8 cellular contexts compared by ENCODE assay signal in genomic region chr4:185394568-185395254, GRCh38. TPM values are rescaled to one million over a fixed set of nuclear protein-coding genes. Genes with fewer than 3 reads are reported as not detected.
A peak's percentile ranks its signal among the peaks of the same experiment; 100 is the strongest.
DNase-seq lines count a peak whose midpoint lies in the region; ATAC-seq and TF ChIP-seq lines count a peak whose summit lies in the region.

No MANE protein-coding gene starts in this region.

- H3K4me3 Mint-ChIP-seq in activated T-cell treated with anti-CD3 and anti-CD28 coated beads, Interleukin-2, amount 50 U/mL, for 24 hours = peak overlapping the region; percentile 87
- H3K4me3 Mint-ChIP-seq in activated CD8-positive, alpha-beta T cell treated with anti-CD3 and anti-CD28 coated beads for 36 hours = peak overlapping the region; percentile 94

- CTCF ChIA-PET in activated CD8-positive, alpha-beta T cell treated with anti-CD3 and anti-CD28 coated beads for 36 hours (lab: Charles Lee) = interaction anchor here (1.5 kb wide), 2 partner anchors 31 to 53 kb away, joined by 4 to 6 read pairs; partner anchors contain the start of gene UFSP2

- no peak overlapping the region for H3K23ac ChIP-seq in mesendoderm (ENCODE audit: low read length)

- POLR2A ChIA-PET in activated CD8-positive, alpha-beta T cell treated with anti-CD3 and anti-CD28 coated beads for 36 hours (lab: Charles Lee) = interaction anchor here (1.2 to 2.5 kb wide), 4 partner anchors 8 to 185 kb away, joined by 3 to 10 read pairs (median 5); partner anchors contain the start of genes SNX25 and UFSP2

- H3K27ac ChIP-seq in layer of hippocampus (ENCODE audit: low read depth, low read length) (peak overlapping the region; percentile 100), thymus (ENCODE audit: low read depth) (peak overlapping the region; percentile 37), mesendoderm (ENCODE audit: low read depth, low read length) (no peak overlapping the region)

- intact Hi-C loops in activated CD8-positive, alpha-beta T cell treated with anti-CD3 and anti-CD28 coated beads for 36 hours (cut with micrococcal nuclease) = loop anchor here (10.0 kb wide), 1 partner anchor 190 kb away; the partner anchor contains the start of genes CFAP97 and SNX25

- H2BK120ac ChIP-seq in mesendoderm (ENCODE audit: low read depth, low read length) = no peak overlapping the region

- H2AK5ac ChIP-seq in mesendoderm (ENCODE audit: low read length) = no peak overlapping the region

- no peak for DNase-seq in activated T-cell treated with anti-CD3 and anti-CD28 coated beads, Interleukin-2, amount 50 U/mL, for 24 hours
- DNase-seq in activated T-cell treated with anti-CD3 and anti-CD28 coated beads for 4 hours (no peak), mesendoderm (no peak)
- DNase-seq in activated CD8-positive, alpha-beta T cell treated with anti-CD3 and anti-CD28 coated beads for 36 hours = peak; percentile 17

- H3K18ac ChIP-seq in mesendoderm (ENCODE audit: low read length) = no peak overlapping the region

- H3K79me1 ChIP-seq in mesendoderm (ENCODE audit: low read length) = no peaks in the 10 kb centered on the region

- H3K4me1 Mint-ChIP-seq in activated T-cell treated with anti-CD3 and anti-CD28 coated beads, Interleukin-2, amount 50 U/mL, for 24 hours (ENCODE audit: low read depth) = peaks cover 50% of the 10 kb centered on the region
- peaks cover 36% of the 10 kb centered on the region for H3K4me1 Mint-ChIP-seq in activated CD8-positive, alpha-beta T cell treated with anti-CD3 and anti-CD28 coated beads for 36 hours (ENCODE audit: low read depth)

- H3K36me3 Mint-ChIP-seq in activated T-cell treated with anti-CD3 and anti-CD28 coated beads, Interleukin-2, amount 50 U/mL, for 24 hours (ENCODE audit: low read depth) = peaks cover 28% of the 10 kb centered on the region
- peaks cover 44% of the 10 kb centered on the region for H3K36me3 Mint-ChIP-seq in activated CD8-positive, alpha-beta T cell treated with anti-CD3 and anti-CD28 coated beads for 36 hours (ENCODE audit: low read depth)

- no peak overlapping the region for H2BK5ac ChIP-seq in mesendoderm (ENCODE audit: low read length)

- 53% methylated on average over 12 of the region's 12 CpGs for WGBS in thymus
- 100% methylated on average over 5 of the region's 12 CpGs for WGBS in mesendoderm (ENCODE audit: extremely low coverage, insufficient coverage, low lambda C conversion rate)

- H3K9me3 ChIP-seq in thymus (ENCODE audit: control insufficient read depth) = no peaks in the 10 kb centered on the region

- no peaks in the 10 kb centered on the region for H3K79me2 ChIP-seq in mesendoderm (ENCODE audit: control insufficient read depth, insufficient read depth, low read length)

- TF ChIP-seq CTCF in activated CD8-positive, alpha-beta T cell treated with anti-CD3 and anti-CD28 coated beads for 36 hours (IDR thresholded peaks at IDR 0.05) = no peak

- H3K36me3 ChIP-seq in thymus (ENCODE audit: control insufficient read depth, insufficient read depth) (no peaks in the 10 kb centered on the region), mesendoderm (ENCODE audit: control insufficient read depth, insufficient read depth, low read length) (no peaks in the 10 kb centered on the region)

- peak; percentile 48 for ATAC-seq in activated CD8-positive, alpha-beta T cell treated with anti-CD3 and anti-CD28 coated beads for 36 hours
- no peak for ATAC-seq in HG02763 (IDR thresholded peaks at IDR 0.05; ENCODE audit: unreplicated experiment)
- ATAC-seq in HG02870 (IDR thresholded peaks at IDR 0.05; ENCODE audit: unreplicated experiment) = no peak

- H4K8ac ChIP-seq in mesendoderm (ENCODE audit: low read depth, low read length) = no peak overlapping the region

- H3K56ac ChIP-seq in mesendoderm (ENCODE audit: low read length) = no peak overlapping the region

- H3K27me3 Mint-ChIP-seq in activated T-cell treated with anti-CD3 and anti-CD28 coated beads, Interleukin-2, amount 50 U/mL, for 24 hours = no peaks in the 10 kb centered on the region
- H3K27me3 Mint-ChIP-seq in activated CD8-positive, alpha-beta T cell treated with anti-CD3 and anti-CD28 coated beads for 36 hours = no peaks in the 10 kb centered on the region

- H3K4me2 ChIP-seq in mesendoderm (ENCODE audit: low read length) = no peak overlapping the region

- no peaks in the 10 kb centered on the region for H3K9me3 Mint-ChIP-seq in activated T-cell treated with anti-CD3 and anti-CD28 coated beads, Interleukin-2, amount 50 U/mL, for 24 hours
- H3K9me3 Mint-ChIP-seq in activated CD8-positive, alpha-beta T cell treated with anti-CD3 and anti-CD28 coated beads for 36 hours = no peaks in the 10 kb centered on the region

- H2BK15ac ChIP-seq in mesendoderm (replicated peaks; ENCODE audit: low read depth) = no peak overlapping the region

- no peak overlapping the region for H3K4ac ChIP-seq in mesendoderm (ENCODE audit: low read depth, low read length)

- H3K4me3 ChIP-seq in thymus (ENCODE audit: low read length) = peak overlapping the region; percentile 92
- no peak overlapping the region for H3K4me3 ChIP-seq in mesendoderm (ENCODE audit: low read length)

- H3K9ac ChIP-seq in mesendoderm (ENCODE audit: low read length) = no peak overlapping the region

- H3K4me1 ChIP-seq in thymus (ENCODE audit: control insufficient read depth, insufficient read depth, low read length) (peaks cover 6% of the 10 kb centered on the region), mesendoderm (ENCODE audit: control insufficient read depth, low read depth, low read length) (no peaks in the 10 kb centered on the region)

- H3K27me3 ChIP-seq in layer of hippocampus (ENCODE audit: control insufficient read depth, insufficient read depth, low read length) (no peaks in the 10 kb centered on the region), thymus (ENCODE audit: control insufficient read depth, insufficient read depth) (no peaks in the 10 kb centered on the region), mesendoderm (ENCODE audit: insufficient read depth, low read length, poor library complexity) (no peaks in the 10 kb centered on the region)

- peak overlapping the region; percentile 88 for H3K27ac Mint-ChIP-seq in activated T-cell treated with anti-CD3 and anti-CD28 coated beads, Interleukin-2, amount 50 U/mL, for 24 hours
- H3K27ac Mint-ChIP-seq in activated CD8-positive, alpha-beta T cell treated with anti-CD3 and anti-CD28 coated beads for 36 hours = peak overlapping the region; percentile 90

- H4K5ac ChIP-seq in mesendoderm (ENCODE audit: low read length) = no peak overlapping the region

RNA-seq across cellular contexts. Expression of gene LRP2BP, which starts 1.0 kb away (rescaled TPM):
- total RNA-seq in activated CD8-positive, alpha-beta T cell treated with anti-CD3 and anti-CD28 coated beads for 36 hours = 1 to 10 TPM; 1.1 to 1.2 TPM
- polyA plus RNA-seq in thymus = 0.91 TPM
- 0.15 TPM for polyA plus RNA-seq in mesendoderm (2013, experiment 1 of 2)
- polyA plus RNA-seq in mesendoderm (2013, experiment 2 of 2) = 0.14 TPM

RNA-seq across cellular contexts. Expression of gene ANKRD37, which starts 1.9 kb away (rescaled TPM):
- total RNA-seq in activated CD8-positive, alpha-beta T cell treated with anti-CD3 and anti-CD28 coated beads for 36 hours = 10 to 100 TPM; 51.2 to 54.6 TPM
- polyA plus RNA-seq in thymus = 13.6 TPM
- 1.3 TPM for polyA plus RNA-seq in mesendoderm (2013, experiment 1 of 2)
- 1.4 TPM for polyA plus RNA-seq in mesendoderm (2013, experiment 2 of 2)

RNA-seq across cellular contexts. Expression of gene UFSP2, which starts 31.1 kb away (rescaled TPM):
- 10 to 100 TPM; 32.0 to 36.1 TPM for total RNA-seq in activated CD8-positive, alpha-beta T cell treated with anti-CD3 and anti-CD28 coated beads for 36 hours
- polyA plus RNA-seq in thymus = 19.9 TPM
- 18.6 TPM for polyA plus RNA-seq in mesendoderm (2013, experiment 1 of 2)
- polyA plus RNA-seq in mesendoderm (2013, experiment 2 of 2) = 18.9 TPM
